8 cellular contexts compared by ENCODE assay signal in genomic region chr14:96037891-96038557, GRCh38. TPM values are rescaled to one million over a fixed set of nuclear protein-coding genes. Genes with fewer than 3 reads are reported as not detected.
DNase-seq lines count a peak whose midpoint lies in the region; ATAC-seq lines count a peak whose summit lies in the region.

No MANE protein-coding gene starts in this region.

- no peak overlapping the region for H3K27ac ChIP-seq in subcutaneous abdominal adipose tissue (ENCODE audit: low read depth, low read length)

- DNase-seq in NCI-H524 (lab: John Stamatoyannopoulos, UW), result peak; percentile 22 to 26
- no peak for DNase-seq in NCI-H524 treated with DMSO at 0.1 percent for 48 hours (lab: John Stamatoyannopoulos, UW)
- no peak for DNase-seq in T-helper 17 cell
- DNase-seq in hepatic stellate cell (ENCODE audit: low spot score), result peak; percentile 40
- no peak for DNase-seq in stimulated activated naive CD4-positive, alpha-beta T cell treated with Interleukin-2 at 50 U/mL for 16 hours (lab: John Stamatoyannopoulos, UW)

- H3K36me3 Mint-ChIP-seq in T-helper 17 cell (ENCODE audit: low read depth), result no peaks in the 10 kb centered on the region

- H3K9me3 ChIP-seq in T-helper 17 cell (ENCODE audit: control insufficient read depth, low read length, poor library complexity, severe bottlenecking) (no peaks in the 10 kb centered on the region), subcutaneous abdominal adipose tissue (ENCODE audit: control insufficient read depth in 5 of 5, low read length in 5 of 5) (no peaks in the 10 kb centered on the region)

- H3K4me1 Mint-ChIP-seq in T-helper 17 cell, result peaks cover 19% of the 10 kb centered on the region

- peaks cover 0 to 27% (median 14%) of the 10 kb centered on the region in 5 donors for H3K27me3 ChIP-seq in subcutaneous abdominal adipose tissue (ENCODE audit: control insufficient read depth in 5 of 5, insufficient read depth in 4 of 5, low read length in 5 of 5)

- peaks cover 52% of the 10 kb centered on the region for H3K27me3 Mint-ChIP-seq in T-helper 17 cell

- H3K9ac ChIP-seq in subcutaneous abdominal adipose tissue (ENCODE audit: low read length in 5 of 5), result no peak overlapping the region

- no peaks in the 10 kb centered on the region for H3K36me3 ChIP-seq in subcutaneous abdominal adipose tissue (ENCODE audit: control insufficient read depth in 5 of 5, insufficient read depth in 5 of 5, low read length in 5 of 5)

- peak overlapping the region in 3 of 5 donors; percentile 69 to 77 (median 73) for H3K4me3 ChIP-seq in subcutaneous abdominal adipose tissue (ENCODE audit: low read depth in 1 of 5, low read length in 5 of 5)

- ATAC-seq in T-helper 17 cell (no peak), GM19467 (IDR thresholded peaks at IDR 0.05; ENCODE audit: unreplicated experiment) (no peak), HG03196 (IDR thresholded peaks at IDR 0.05; ENCODE audit: unreplicated experiment) (no peak)

- peak overlapping the region; percentile 87 for H3K4me3 Mint-ChIP-seq in T-helper 17 cell

- H3K4me1 ChIP-seq in subcutaneous abdominal adipose tissue (ENCODE audit: control insufficient read depth in 5 of 5, insufficient read depth in 5 of 5, low read length in 5 of 5), result peaks cover 0 to 27% (median 26%) of the 10 kb centered on the region in 5 donors

- no peak overlapping the region for H3K27ac Mint-ChIP-seq in T-helper 17 cell

RNA-seq across cellular contexts. Expression of gene C14orf132, which starts 1.1 kb away (rescaled TPM):
- 1 to 10 TPM; 1.7 to 2.8 TPM for total RNA-seq in T-helper 17 cell

Comparison
In these comparisons a context has a peak if more than half of its experiments do, and no peak if none do; other contexts are left out.
1. DNase-seq: peak in NCI-H524 (2 of 2) and hepatic stellate cell (single experiment); none in NCI-H524 treated with DMSO at 0.1 percent for 48 hours (single experiment), T-helper 17 cell (0 of 3) and stimulated activated naive CD4-positive, alpha-beta T cell treated with Interleukin-2 at 50 U/mL for 16 hours (single experiment).